Comparison of ENCODE assay signal across 36 cellular contexts in the genomic region with DNA sequence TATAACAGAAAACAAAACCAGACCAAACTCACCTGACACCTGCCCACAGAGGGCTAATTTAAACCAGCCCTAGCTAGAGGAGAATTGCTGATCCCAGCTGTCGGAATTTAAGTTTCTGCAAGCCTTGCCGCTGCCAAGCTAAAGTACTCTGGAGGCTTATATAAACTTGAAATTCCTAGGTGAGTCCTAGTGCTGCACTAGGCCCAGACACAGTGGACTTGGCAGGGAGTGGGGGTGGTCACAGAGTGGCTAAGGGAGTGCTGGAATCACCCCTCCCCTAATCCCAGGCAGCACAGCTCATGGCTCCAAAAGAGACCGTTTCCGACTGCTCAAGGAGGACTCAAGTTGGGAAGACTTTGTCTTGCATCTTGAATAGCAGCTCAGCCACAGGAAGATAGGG. TPM values are rescaled to one million over a fixed set of nuclear protein-coding genes. Genes with fewer than 3 reads are reported as not detected.
"Had no signal": no experiment of that assay in that cellular context is flagged by ENCODE, and none has a peak within 500 bp of the region (broad histone marks: within the 10 kb centered on the region; RNA-seq: fewer than 3 reads in every experiment).

No MANE protein-coding gene starts in this region.

- H3K4me3 ChIP-seq: adrenal gland, body of pancreas, breast epithelium had no signal

- H3K4me3 Mint-ChIP-seq: activated B cell treated with CpG ODN at 0.5 μM for 24 hours; activated CD4-positive, alpha-beta memory T cell treated with anti-CD3 and anti-CD28 coated beads, Interleukin-2, amount 10 ng/mL, durations not matched to agents 7 days and 5 days; activated CD4-positive, alpha-beta T cell treated with anti-CD3 and anti-CD28 coated beads, Interleukin-2, amount 10 ng/mL, durations not matched to agents 7 days and 5 days; activated CD8-positive, alpha-beta memory T cell treated with anti-CD3 and anti-CD28 coated beads, Interleukin-2, amount 10 ng/mL, durations not matched to agents 7 days and 5 days; activated CD8-positive, alpha-beta T cell treated with anti-CD3 and anti-CD28 coated beads, Interleukin-2, amount 10 ng/mL, durations not matched to agents 7 days and 5 days; activated naive CD4-positive, alpha-beta T cell treated with anti-CD3 and anti-CD28 coated beads for 36 hours; activated naive CD8-positive, alpha-beta T cell treated with anti-CD3 and anti-CD28 coated beads for 36 hours; activated T-cell treated with anti-CD3 and anti-CD28 coated beads, Interleukin-2, amount 50 U/mL, for 24 hours; T-helper 1 cell treated with Interleukin-12 subunit alpha and Interleukin-12 subunit beta and Interleukin-4 antibody, amounts not matched to agents 30 μg/mL and 1 μg/mL, for 36 hours; T-helper 2 cell treated with Interferon-gamma antibody and Interleukin-4, amounts not matched to agents 5 μg/mL and 100 μg/mL, for 36 hours had no signal

- H3K4me1 ChIP-seq: adrenal gland, body of pancreas, breast epithelium had no signal

- DNase-seq: activated B cell treated with CpG ODN at 0.5 μM for 24 hours; activated CD4-positive, alpha-beta memory T cell treated with anti-CD3 and anti-CD28 coated beads, Interleukin-2, amount 10 ng/mL, durations not matched to agents 7 days and 5 days; activated CD4-positive, alpha-beta T cell treated with anti-CD3 and anti-CD28 coated beads for 4 hours; activated CD4-positive, alpha-beta T cell treated with anti-CD3 and anti-CD28 coated beads, Interleukin-2, amount 10 ng/mL, durations not matched to agents 7 days and 5 days; activated CD4-positive, alpha-beta T cell treated with anti-CD3 and anti-CD28 coated beads, Interleukin-2, amount 50 U/mL, for 48 hours; activated CD4-positive, CD25-positive, alpha-beta regulatory T cell treated with anti-CD3 and anti-CD28 coated beads, Interleukin-2, amount 50 U/mL, for 72 hours; activated CD8-positive, alpha-beta memory T cell treated with anti-CD3 and anti-CD28 coated beads for 24 hours; activated CD8-positive, alpha-beta memory T cell treated with anti-CD3 and anti-CD28 coated beads, Interleukin-2, amount 10 ng/mL, durations not matched to agents 7 days and 5 days; activated CD8-positive, alpha-beta memory T cell treated with anti-CD3 and anti-CD28 coated beads, Interleukin-2, amount 50 U/mL, for 48 hours; activated CD8-positive, alpha-beta T cell treated with anti-CD3 and anti-CD28 coated beads, Interleukin-2, amount 10 ng/mL, durations not matched to agents 7 days and 5 days; activated effector memory CD4-positive, alpha-beta T cell treated with Interleukin-2 at 50 U/mL for 16 hours; activated gamma-delta T cell; activated naive CD4-positive, alpha-beta T cell treated with anti-CD3 and anti-CD28 coated beads for 36 hours; activated naive CD4-positive, alpha-beta T cell treated with anti-CD3 and anti-CD28 coated beads, Interleukin-2, amount 50 U/mL, for 16 hours; activated naive CD8-positive, alpha-beta T cell treated with anti-CD3 and anti-CD28 coated beads for 36 hours; activated T-cell treated with anti-CD3 and anti-CD28 coated beads, Interleukin-2, amount 50 U/mL, for 24 hours; activated T-cell treated with anti-CD3 and anti-CD28 coated beads, Interleukin-2, amount 50 U/mL, for 48 hours; adrenal gland; amniotic stem cell; aorta; body of pancreas; brain microvascular endothelial cell; central memory CD4-positive, alpha-beta T cell; T-helper 1 cell; T-helper 2 cell; T-helper 9 cell had no signal

- H3K9me3 Mint-ChIP-seq: activated B cell treated with CpG ODN at 0.5 μM for 24 hours; activated CD4-positive, alpha-beta memory T cell treated with anti-CD3 and anti-CD28 coated beads, Interleukin-2, amount 10 ng/mL, durations not matched to agents 7 days and 5 days; activated CD4-positive, alpha-beta T cell treated with anti-CD3 and anti-CD28 coated beads, Interleukin-2, amount 10 ng/mL, durations not matched to agents 7 days and 5 days; activated T-helper 2 cell treated with anti-CD3 and anti-CD28 coated beads, Interferon-gamma antibody, Interleukin-2, Interleukin-4, amounts not matched to agents 10 μg/mL and 5 μg/mL and 100 μg/mL, durations not matched to agents 14 hours and 24 hours and 36 hours; T-helper 1 cell treated with Interleukin-12 subunit alpha and Interleukin-12 subunit beta and Interleukin-4 antibody, amounts not matched to agents 30 μg/mL and 1 μg/mL, for 36 hours; T-helper 2 cell treated with Interferon-gamma antibody and Interleukin-4, amounts not matched to agents 5 μg/mL and 100 μg/mL, for 36 hours had no signal

- H3K27me3 Mint-ChIP-seq: activated CD4-positive, alpha-beta T cell treated with anti-CD3 and anti-CD28 coated beads, Interleukin-2, amount 10 ng/mL, durations not matched to agents 7 days and 5 days; activated CD8-positive, alpha-beta memory T cell treated with anti-CD3 and anti-CD28 coated beads, Interleukin-2, amount 10 ng/mL, durations not matched to agents 7 days and 5 days had no signal

- H3K27ac ChIP-seq: adrenal gland, body of pancreas, brain microvascular endothelial cell, breast epithelium, VCaP had no signal

- H3K27ac Mint-ChIP-seq: activated B cell treated with CpG ODN at 0.5 μM for 24 hours; activated CD4-positive, alpha-beta memory T cell treated with anti-CD3 and anti-CD28 coated beads, Interleukin-2, amount 10 ng/mL, durations not matched to agents 7 days and 5 days; activated CD4-positive, alpha-beta T cell treated with anti-CD3 and anti-CD28 coated beads, Interleukin-2, amount 10 ng/mL, durations not matched to agents 7 days and 5 days; activated CD8-positive, alpha-beta memory T cell treated with anti-CD3 and anti-CD28 coated beads, Interleukin-2, amount 10 ng/mL, durations not matched to agents 7 days and 5 days; activated CD8-positive, alpha-beta T cell treated with anti-CD3 and anti-CD28 coated beads, Interleukin-2, amount 10 ng/mL, durations not matched to agents 7 days and 5 days; activated naive CD4-positive, alpha-beta T cell treated with anti-CD3 and anti-CD28 coated beads for 36 hours; activated naive CD4-positive, alpha-beta T cell treated with anti-CD3 and anti-CD28 coated beads, Interleukin-2, amount 50 U/mL, for 72 hours; activated naive CD8-positive, alpha-beta T cell treated with anti-CD3 and anti-CD28 coated beads for 36 hours; activated T-cell treated with anti-CD3 and anti-CD28 coated beads, Interleukin-2, amount 50 U/mL, for 24 hours; activated T-helper 2 cell treated with anti-CD3 and anti-CD28 coated beads, Interferon-gamma antibody, Interleukin-2, Interleukin-4, amounts not matched to agents 10 μg/mL and 5 μg/mL and 100 μg/mL, durations not matched to agents 14 hours and 24 hours and 36 hours; T-helper 1 cell treated with Interleukin-12 subunit alpha and Interleukin-12 subunit beta and Interleukin-4 antibody, amounts not matched to agents 30 μg/mL and 1 μg/mL, for 36 hours; T-helper 2 cell treated with Interferon-gamma antibody and Interleukin-4, amounts not matched to agents 5 μg/mL and 100 μg/mL, for 36 hours had no signal

- ATAC-seq: activated CD8-positive, alpha-beta memory T cell treated with anti-CD3 and anti-CD28 coated beads, Interleukin-2, amount 10 ng/mL, durations not matched to agents 7 days and 5 days; activated CD8-positive, alpha-beta T cell treated with anti-CD3 and anti-CD28 coated beads, Interleukin-2, amount 10 ng/mL, durations not matched to agents 7 days and 5 days; activated naive CD4-positive, alpha-beta T cell treated with anti-CD3 and anti-CD28 coated beads, Interleukin-2, amount 50 U/mL, for 72 hours; body of pancreas had no signal

- H3K4me1 Mint-ChIP-seq: activated B cell treated with CpG ODN at 0.5 μM for 24 hours; activated CD4-positive, alpha-beta memory T cell treated with anti-CD3 and anti-CD28 coated beads, Interleukin-2, amount 10 ng/mL, durations not matched to agents 7 days and 5 days; activated CD4-positive, alpha-beta T cell treated with anti-CD3 and anti-CD28 coated beads, Interleukin-2, amount 10 ng/mL, durations not matched to agents 7 days and 5 days; activated CD8-positive, alpha-beta memory T cell treated with anti-CD3 and anti-CD28 coated beads, Interleukin-2, amount 10 ng/mL, durations not matched to agents 7 days and 5 days; activated naive CD8-positive, alpha-beta T cell treated with anti-CD3 and anti-CD28 coated beads for 36 hours had no signal

- H3K36me3 ChIP-seq: adrenal gland, brain microvascular endothelial cell, breast epithelium had no signal

- FAIRE-seq: astrocyte, TTC549 had no signal

- H3K27me3 ChIP-seq: adrenal gland, body of pancreas, brain microvascular endothelial cell, breast epithelium had no signal

- H3K9me3 ChIP-seq: adrenal gland, body of pancreas, breast epithelium had no signal

- H3K36me3 Mint-ChIP-seq: activated CD8-positive, alpha-beta memory T cell treated with anti-CD3 and anti-CD28 coated beads, Interleukin-2, amount 10 ng/mL, durations not matched to agents 7 days and 5 days; activated naive CD4-positive, alpha-beta T cell treated with anti-CD3 and anti-CD28 coated beads, Interleukin-2, amount 50 U/mL, for 72 hours; activated naive CD8-positive, alpha-beta T cell treated with anti-CD3 and anti-CD28 coated beads for 36 hours had no signal

RNA-seq across cellular contexts. Expression of a gene that starts 17.6 kb away (rescaled TPM):
- total RNA-seq: activated B cell treated with CpG ODN at 0.5 μM for 24 hours; activated CD4-positive, alpha-beta memory T cell treated with anti-CD3 and anti-CD28 coated beads, Interleukin-2, amount 10 ng/mL, durations not matched to agents 7 days and 5 days; activated CD4-positive, alpha-beta T cell treated with anti-CD3 and anti-CD28 coated beads, Interleukin-2, amount 10 ng/mL, durations not matched to agents 7 days and 5 days; activated CD8-positive, alpha-beta memory T cell treated with anti-CD3 and anti-CD28 coated beads, Interleukin-2, amount 10 ng/mL, durations not matched to agents 7 days and 5 days; activated CD8-positive, alpha-beta T cell treated with anti-CD3 and anti-CD28 coated beads, Interleukin-2, amount 10 ng/mL, durations not matched to agents 7 days and 5 days; activated naive CD4-positive, alpha-beta T cell treated with anti-CD3 and anti-CD28 coated beads for 36 hours; activated naive CD4-positive, alpha-beta T cell treated with anti-CD3 and anti-CD28 coated beads, Interleukin-2, amount 50 U/mL, for 72 hours; activated naive CD8-positive, alpha-beta T cell treated with anti-CD3 and anti-CD28 coated beads for 36 hours; activated T-helper 2 cell treated with anti-CD3 and anti-CD28 coated beads, Interferon-gamma antibody, Interleukin-2, Interleukin-4, amounts not matched to agents 10 μg/mL and 5 μg/mL and 100 μg/mL, durations not matched to agents 14 hours and 24 hours and 36 hours; adrenal gland; aorta; astrocyte; body of pancreas; breast epithelium; cardiac septum; cerebellum had no signal
- polyA plus RNA-seq: adrenal gland, aorta had no signal
